Comparison of ENCODE assay signal across 8 cellular contexts in genomic region chr4:26197018-26197779, GRCh38.
DNase-seq lines count a peak whose midpoint lies in the region; ATAC-seq, FAIRE-seq and TF ChIP-seq lines count a peak whose summit lies in the region.

No MANE protein-coding gene starts in this region.

- no peaks in the 10 kb centered on the region for H3K9me2 ChIP-seq in OCI-LY7 (ENCODE audit: insufficient read depth, low read length)

- BruUV-seq in OCI-LY7 (replicated peaks; lab: Mats Ljungman, UMichigan) = no TSS peak
- no TSS peak for BruUV-seq in HepG2 (replicated peaks; lab: Mats Ljungman, UMichigan)

- in situ Hi-C loops in HepG2 (cut with HindIII; ENCODE audit: extremely low pct_ligation_motif_present, low pct_unique_long_range_greater_than_20kb) = no loop called here

- TF ChIP-seq RAD21 in HepG2 (CRISPR knock-in tag; IDR thresholded peaks at IDR 0.05) = no peak

- H2AFZ ChIP-seq in OCI-LY7 (ENCODE audit: low read length) (peak overlapping the region; percentile 57; the same call in 1 of the 2 replicates), HepG2 (ENCODE audit: low read length) (no peak overlapping the region)

- FAIRE-seq in GM12892 (lab: Jason Lieb, UNC) (peak; percentile 98), HepG2 (lab: Jason Lieb, UNC) (no peak)

- TF ChIP-seq CTCF in OCI-LY7 (conservative IDR thresholded peaks at IDR 0.05; ENCODE audit: low read length) (no peak), HepG2 (CRISPR knock-in tag; IDR thresholded peaks at IDR 0.05) (no peak)

- H3K36me3 ChIP-seq in OCI-LY7 (ENCODE audit: insufficient read depth, low read length) (no peaks in the 10 kb centered on the region), HepG2 (replicated peaks in 1 of 2; ENCODE audit: control insufficient read depth in 1 of 2, insufficient read depth in 2 of 2, low read length in 2 of 2) (no peaks in the 10 kb centered on the region)

- H3K9me3 Mint-ChIP-seq in activated T-helper 1 cell treated with anti-CD3 and anti-CD28 coated beads, Interleukin-12 subunit alpha, Interleukin-12 subunit beta, Interleukin-2, Interleukin-4 antibody, amounts not matched to agents 30 ng/mL and 10 ng/mL and 1 ng/mL, durations not matched to agents 14 hours and 24 hours and 36 hours = peaks cover 21% of the 10 kb centered on the region
- peaks cover 17% of the 10 kb centered on the region for H3K9me3 Mint-ChIP-seq in natural killer cell treated with Interleukin-12 subunit alpha and Interleukin-12 subunit beta and Interleukin-15 and Interleukin-18, amount 100 ng/mL, for 72 hours

- H3K4me1 ChIP-seq in OCI-LY7 (ENCODE audit: insufficient read depth, low read length, poor library complexity, severe bottlenecking) = peaks cover 8% of the 10 kb centered on the region
- H3K4me1 ChIP-seq in HepG2 (ENCODE audit: insufficient read depth, low read length) = no peaks in the 10 kb centered on the region

- no peak overlapping the region for H3K4me3 ChIP-seq in OCI-LY7 (ENCODE audit: low read depth, low read length, poor library complexity, severe bottlenecking)
- H3K4me3 ChIP-seq in HepG2 (replicated peaks in 1 of 3; ENCODE audit: insufficient read depth in 1 of 3, low read depth in 2 of 3, low read length in 3 of 3) = no peak overlapping the region

- H3K79me2 ChIP-seq in OCI-LY7 (ENCODE audit: insufficient read depth, low read depth, low read length) (no peaks in the 10 kb centered on the region), HepG2 (ENCODE audit: insufficient read depth, low read length) (no peaks in the 10 kb centered on the region)

- H3K27me3 Mint-ChIP-seq in activated T-helper 1 cell treated with anti-CD3 and anti-CD28 coated beads, Interleukin-12 subunit alpha, Interleukin-12 subunit beta, Interleukin-2, Interleukin-4 antibody, amounts not matched to agents 30 ng/mL and 10 ng/mL and 1 ng/mL, durations not matched to agents 14 hours and 24 hours and 36 hours (ENCODE audit: insufficient read depth) = no peaks in the 10 kb centered on the region
- no peaks in the 10 kb centered on the region for H3K27me3 Mint-ChIP-seq in natural killer cell treated with Interleukin-12 subunit alpha and Interleukin-12 subunit beta and Interleukin-15 and Interleukin-18, amount 100 ng/mL, for 72 hours

- H3K27ac ChIP-seq in OCI-LY7 (ENCODE audit: low read depth, low read length, poor library complexity, severe bottlenecking) (no peak overlapping the region), HepG2 (ENCODE audit: extremely low read length, insufficient read depth, low read length) (no peak overlapping the region)

- DNase-seq in GM12892 (ENCODE audit: insufficient read length) (peak; percentile 46), OCI-LY7 (ENCODE audit: low spot score) (peak; percentile 33), posterior cingulate gyrus (no peak), NCI-H1092 (lab: John Stamatoyannopoulos, UW) (no peak), HepG2 (ENCODE audit: low spot score) (no peak)
- peak; percentile 77 for DNase-seq in activated T-helper 1 cell treated with anti-CD3 and anti-CD28 coated beads, Interleukin-12 subunit alpha, Interleukin-12 subunit beta, Interleukin-2, Interleukin-4 antibody, amounts not matched to agents 30 ng/mL and 10 ng/mL and 1 ng/mL, durations not matched to agents 14 hours and 24 hours and 36 hours (ENCODE audit: low spot score)
- peak; percentile 89 for DNase-seq in natural killer cell treated with Interleukin-12 subunit alpha and Interleukin-12 subunit beta and Interleukin-15 and Interleukin-18, amount 100 ng/mL, for 72 hours (ENCODE audit: low spot score)

- peak overlapping the region; percentile 95 for H3K27ac Mint-ChIP-seq in activated T-helper 1 cell treated with anti-CD3 and anti-CD28 coated beads, Interleukin-12 subunit alpha, Interleukin-12 subunit beta, Interleukin-2, Interleukin-4 antibody, amounts not matched to agents 30 ng/mL and 10 ng/mL and 1 ng/mL, durations not matched to agents 14 hours and 24 hours and 36 hours
- H3K27ac Mint-ChIP-seq in natural killer cell treated with Interleukin-12 subunit alpha and Interleukin-12 subunit beta and Interleukin-15 and Interleukin-18, amount 100 ng/mL, for 72 hours = peak overlapping the region; percentile 96 to 100

- POLR2A ChIA-PET in OCI-LY7 (lab: Charles Lee) (interaction anchor here (0.6 to 1.0 kb wide), 3 partner anchors 11 to 507 kb away, joined by 3 read pairs; no protein-coding TSS in a partner anchor), HepG2 (lab: Yijun Ruan, JAX) (no interaction called here)

- no peak for TF ChIP-seq POLR2A in GM12892 (IDR thresholded peaks at IDR 0.05; ENCODE audit: low read depth, low read length)
- TF ChIP-seq POLR2A in HepG2 (IDR thresholded peaks at IDR 0.05; ENCODE audit: insufficient read depth in 1 of 2, low read depth in 2 of 2, low read length in 2 of 2) = no peak

- peak overlapping the region; percentile 3; the same call in 1 of the 2 replicates for H3K4me2 ChIP-seq in OCI-LY7 (ENCODE audit: low read length)
- H3K4me2 ChIP-seq in HepG2 (ENCODE audit: low read depth, low read length) = no peak overlapping the region

- WGBS in HepG2 (ENCODE audit: low lambda C conversion rate) = 17% methylated on average over 9 of the region's 9 CpGs

- H3K4me1 Mint-ChIP-seq in activated T-helper 1 cell treated with anti-CD3 and anti-CD28 coated beads, Interleukin-12 subunit alpha, Interleukin-12 subunit beta, Interleukin-2, Interleukin-4 antibody, amounts not matched to agents 30 ng/mL and 10 ng/mL and 1 ng/mL, durations not matched to agents 14 hours and 24 hours and 36 hours (ENCODE audit: low read depth) = peaks cover 93% of the 10 kb centered on the region
- peaks cover 66 to 78% of the 10 kb centered on the region in 2 donors for H3K4me1 Mint-ChIP-seq in natural killer cell treated with Interleukin-12 subunit alpha and Interleukin-12 subunit beta and Interleukin-15 and Interleukin-18, amount 100 ng/mL, for 72 hours (ENCODE audit: low read depth in 2 of 2)

- H3K4me3 Mint-ChIP-seq in activated T-helper 1 cell treated with anti-CD3 and anti-CD28 coated beads, Interleukin-12 subunit alpha, Interleukin-12 subunit beta, Interleukin-2, Interleukin-4 antibody, amounts not matched to agents 30 ng/mL and 10 ng/mL and 1 ng/mL, durations not matched to agents 14 hours and 24 hours and 36 hours = peak overlapping the region; percentile 71
- H3K4me3 Mint-ChIP-seq in natural killer cell treated with Interleukin-12 subunit alpha and Interleukin-12 subunit beta and Interleukin-15 and Interleukin-18, amount 100 ng/mL, for 72 hours = peak overlapping the region; percentile 83

- intact Hi-C loops in OCI-LY7 (cut with micrococcal nuclease; ENCODE audit: unreplicated experiment) = no loop called here
- intact Hi-C loops in activated T-helper 1 cell treated with anti-CD3 and anti-CD28 coated beads, Interleukin-12 subunit alpha, Interleukin-12 subunit beta, Interleukin-2, Interleukin-4 antibody, amounts not matched to agents 30 ng/mL and 10 ng/mL and 1 ng/mL, durations not matched to agents 14 hours and 24 hours and 36 hours (cut with micrococcal nuclease) = loop anchor here (1.0 to 10.0 kb wide), 13 partner anchors 46 to 798 kb away; no protein-coding TSS in a partner anchor
- intact Hi-C loops in posterior cingulate gyrus (cut with DNase I) = no loop called here
- intact Hi-C loops in HepG2 (cut with micrococcal nuclease; ENCODE audit: unreplicated experiment) = no loop called here

- no peak overlapping the region for H3K9ac ChIP-seq in HepG2 (ENCODE audit: insufficient read depth, low read depth, low read length)

- CTCF ChIA-PET in OCI-LY7 (lab: Charles Lee; ENCODE audit: unreplicated experiment) (no interaction called here), HepG2 (lab: Yijun Ruan, JAX; ENCODE audit: low intra/inter-chr PET ratio, low total read pairs) (no interaction called here)

- no peaks in the 10 kb centered on the region for H3K9me3 ChIP-seq in OCI-LY7 (ENCODE audit: low read length)
- H3K9me3 ChIP-seq in HepG2 (ENCODE audit: low read length) = no peaks in the 10 kb centered on the region

- H3K27me3 ChIP-seq in HepG2 (ENCODE audit: control insufficient read depth in 1 of 2, insufficient read depth in 2 of 2, low read length in 2 of 2) = peaks cover 2 to 4% of the 10 kb centered on the region in 2 experiments; a peak in 1 of 5 replicates

- no peaks in the 10 kb centered on the region for H4K20me1 ChIP-seq in OCI-LY7 (ENCODE audit: insufficient read depth, low read length)
- H4K20me1 ChIP-seq in HepG2 (ENCODE audit: insufficient read depth, low read length) = no peaks in the 10 kb centered on the region

- H3K36me3 Mint-ChIP-seq in activated T-helper 1 cell treated with anti-CD3 and anti-CD28 coated beads, Interleukin-12 subunit alpha, Interleukin-12 subunit beta, Interleukin-2, Interleukin-4 antibody, amounts not matched to agents 30 ng/mL and 10 ng/mL and 1 ng/mL, durations not matched to agents 14 hours and 24 hours and 36 hours (ENCODE audit: low read depth) = peaks cover 25% of the 10 kb centered on the region
- peaks cover 21% of the 10 kb centered on the region for H3K36me3 Mint-ChIP-seq in natural killer cell treated with Interleukin-12 subunit alpha and Interleukin-12 subunit beta and Interleukin-15 and Interleukin-18, amount 100 ng/mL, for 72 hours

- ATAC-seq in HG02623 (IDR thresholded peaks at IDR 0.05; ENCODE audit: unreplicated experiment) = peak; percentile 72
- ATAC-seq in natural killer cell treated with Interleukin-12 subunit alpha and Interleukin-12 subunit beta and Interleukin-15 and Interleukin-18, amount 100 ng/mL, for 72 hours = peak; percentile 94 to 97
- ATAC-seq in HepG2 = no peak

- TF ChIP-seq EP300 in HepG2 (IDR thresholded peaks at IDR 0.05; ENCODE audit: low read depth in 2 of 2, low read length in 2 of 2) (no peak), HepG2 (CRISPR knock-in tag; IDR thresholded peaks at IDR 0.05; ENCODE audit: borderline replicate concordance) (no peak)

TF ChIP-seq in HepG2, 621 proteins besides CTCF, POLR2A, EP300 and RAD21 (continues in another document):
- TF ChIP-seq THAP9 (CRISPR knock-in tag; IDR thresholded peaks at IDR 0.05; ENCODE audit: borderline replicate concordance) = no peak

Comparison
In these comparisons a context has a peak if more than half of its experiments do, and no peak if none do; other contexts are left out.
1. DNase-seq: peak in GM12892 (single experiment), OCI-LY7 (single experiment), activated T-helper 1 cell treated with anti-CD3 and anti-CD28 coated beads, Interleukin-12 subunit alpha, Interleukin-12 subunit beta, Interleukin-2, Interleukin-4 antibody, amounts not matched to agents 30 ng/mL and 10 ng/mL and 1 ng/mL, durations not matched to agents 14 hours and 24 hours and 36 hours (single experiment) and natural killer cell treated with Interleukin-12 subunit alpha and Interleukin-12 subunit beta and Interleukin-15 and Interleukin-18, amount 100 ng/mL, for 72 hours (single experiment); none in posterior cingulate gyrus (0 of 10), NCI-H1092 (single experiment) and HepG2 (single experiment).